In genomic region chr5:172945151-172945550, GRCh38 we compare ENCODE assay signal across 16 cellular contexts.
"Had no signal": no experiment of that assay in that cellular context is flagged by ENCODE, and none has a peak within 500 bp of the region (broad histone marks: within the 10 kb centered on the region; RNA-seq: fewer than 3 reads in every experiment).

No MANE protein-coding gene starts in this region.

- H3K27ac ChIP-seq: parathyroid adenoma, suprapubic skin, upper lobe of right lung had no signal

- DNase-seq: activated CD4-positive, CD25-positive, alpha-beta regulatory T cell; caudate nucleus; cortex of kidney; effector CD8-positive, alpha-beta T cell; kidney glomerular epithelial cell; midbrain; retina; stimulated activated CD4-positive, alpha-beta T cell treated with anti-CD3 and anti-CD28 coated beads, Interleukin-1b, Interleukin-23, amount 100 ng/mL, for 48 hours; stimulated activated naive B cell treated with anti-CD40 and anti-IgM and Interleukin-4, amounts not matched to agents 10 μg/mL and 1 μg/mL and 100 μg/mL, for 72 hours; T-helper 17 cell; upper lobe of right lung had no signal

- H3K4me3 ChIP-seq: gastroesophageal sphincter, suprapubic skin, upper lobe of right lung had no signal

- H3K4me3 Mint-ChIP-seq: stimulated activated naive B cell treated with anti-CD40 and anti-IgM and Interleukin-4, amounts not matched to agents 10 μg/mL and 1 μg/mL and 100 μg/mL, for 72 hours; T-helper 17 cell had no signal

- H3K9ac ChIP-seq: parathyroid adenoma had no signal

- H3K4me1 ChIP-seq: parathyroid adenoma, suprapubic skin had no signal

- ATAC-seq: activated naive CD4-positive, alpha-beta T cell treated with anti-CD3 and anti-CD28 coated beads, Interleukin-2, amount 50 U/mL, for 72 hours; gastroesophageal sphincter; stimulated activated naive B cell treated with anti-CD40 and anti-IgM and Interleukin-4, amounts not matched to agents 10 μg/mL and 1 μg/mL and 100 μg/mL, for 72 hours; T-helper 17 cell; upper lobe of right lung had no signal

- H3K36me3 Mint-ChIP-seq: activated naive CD4-positive, alpha-beta T cell treated with anti-CD3 and anti-CD28 coated beads, Interleukin-2, amount 50 U/mL, for 72 hours had no signal

- H2AFZ ChIP-seq: parathyroid adenoma had no signal

- FAIRE-seq: TTC549 had no signal

- H3K9me3 Mint-ChIP-seq: activated naive CD4-positive, alpha-beta T cell treated with anti-CD3 and anti-CD28 coated beads, Interleukin-2, amount 50 U/mL, for 72 hours; stimulated activated naive B cell treated with anti-CD40 and anti-IgM and Interleukin-4, amounts not matched to agents 10 μg/mL and 1 μg/mL and 100 μg/mL, for 72 hours had no signal

- H3K27me3 Mint-ChIP-seq: stimulated activated naive B cell treated with anti-CD40 and anti-IgM and Interleukin-4, amounts not matched to agents 10 μg/mL and 1 μg/mL and 100 μg/mL, for 72 hours; T-helper 17 cell had no signal

- H3K27me3 ChIP-seq: gastroesophageal sphincter, suprapubic skin, upper lobe of right lung had no signal

- H3K9me3 ChIP-seq: gastroesophageal sphincter, suprapubic skin, upper lobe of right lung had no signal

- H3K79me2 ChIP-seq: parathyroid adenoma had no signal
